ENCODE assay signal across 24 cellular contexts in the genomic region with DNA sequence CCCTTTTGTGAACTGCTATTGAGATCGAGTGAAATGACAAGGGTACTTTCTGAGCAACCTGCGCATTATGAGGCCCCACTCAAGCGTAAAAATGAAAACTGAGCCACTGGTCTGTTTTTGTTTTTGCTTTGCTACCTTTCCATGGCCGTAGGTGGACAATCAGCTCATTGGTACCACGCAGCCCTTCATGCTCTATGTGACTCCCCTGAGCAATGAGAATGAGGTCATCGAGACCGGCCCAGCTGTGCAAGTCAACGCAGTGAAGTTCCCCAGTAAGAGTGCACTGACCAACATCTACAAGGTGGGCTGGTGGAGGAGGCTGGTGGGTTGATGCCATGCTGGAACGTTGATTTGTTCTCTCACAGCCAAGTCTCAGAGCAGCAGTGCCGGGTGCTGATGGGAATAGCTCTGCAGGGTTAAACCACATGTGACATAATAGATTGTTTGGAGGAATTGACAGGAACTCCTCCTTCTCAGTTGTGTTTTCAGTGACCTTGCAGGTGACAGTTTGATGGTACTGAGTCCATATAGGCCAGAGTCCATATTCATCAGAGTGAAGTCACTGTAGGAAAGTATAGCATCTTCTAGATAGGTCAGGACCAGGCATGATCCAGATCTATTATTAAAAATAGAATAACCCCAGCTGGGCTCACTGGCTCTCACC.
"Had no signal": no experiment of that assay in that cellular context is flagged by ENCODE, and none has a peak within 500 bp of the region (broad histone marks: within the 10 kb centered on the region; RNA-seq: fewer than 3 reads in every experiment).

No MANE protein-coding gene starts in this region.

- H3K9me3 ChIP-seq: adrenal gland had no signal

- H3K4me3 ChIP-seq: adrenal gland, SK-N-MC had no signal

- H3K9me3 Mint-ChIP-seq: activated CD4-positive, alpha-beta memory T cell treated with anti-CD3 and anti-CD28 coated beads, Interleukin-2, amount 10 ng/mL, durations not matched to agents 7 days and 5 days; activated naive CD4-positive, alpha-beta T cell treated with anti-CD3 and anti-CD28 coated beads, Interleukin-2, amount 10 ng/mL, durations not matched to agents 7 days and 5 days; activated naive CD8-positive, alpha-beta T cell treated with anti-CD3 and anti-CD28 coated beads, Interleukin-2, amount 10 ng/mL, durations not matched to agents 7 days and 5 days; activated T-helper 17 cell treated with anti-CD3 and anti-CD28 coated beads, Interleukin-2, amount 50 U/mL, for 72 hours; IgD-negative memory B cell had no signal

- H3K27me3 ChIP-seq: adrenal gland had no signal

- H3K36me3 ChIP-seq: WERI-Rb-1 had no signal

- H3K27ac ChIP-seq: adrenal gland, SK-N-MC, WERI-Rb-1 had no signal

- ATAC-seq: activated CD4-positive, alpha-beta T cell treated with anti-CD3 and anti-CD28 coated beads for 36 hours; activated T-helper 17 cell treated with anti-CD3 and anti-CD28 coated beads, Interleukin-2, amount 50 U/mL, for 72 hours had no signal

- H3K4me3 Mint-ChIP-seq: activated CD4-positive, alpha-beta memory T cell treated with anti-CD3 and anti-CD28 coated beads, Interleukin-2, amount 10 ng/mL, durations not matched to agents 7 days and 5 days; activated CD4-positive, alpha-beta T cell treated with anti-CD3 and anti-CD28 coated beads for 36 hours; activated naive CD4-positive, alpha-beta T cell treated with anti-CD3 and anti-CD28 coated beads, Interleukin-2, amount 10 ng/mL, durations not matched to agents 7 days and 5 days; activated naive CD8-positive, alpha-beta T cell treated with anti-CD3 and anti-CD28 coated beads, Interleukin-2, amount 10 ng/mL, durations not matched to agents 7 days and 5 days; activated T-helper 17 cell treated with anti-CD3 and anti-CD28 coated beads, Interleukin-2, amount 50 U/mL, for 72 hours; IgD-negative memory B cell had no signal

- DNase-seq: activated CD4-positive, alpha-beta memory T cell treated with anti-CD3 and anti-CD28 coated beads, Interleukin-2, amount 10 ng/mL, durations not matched to agents 7 days and 5 days; activated CD4-positive, alpha-beta T cell treated with anti-CD3 and anti-CD28 coated beads for 36 hours; activated CD4-positive, alpha-beta T cell treated with anti-CD3 and anti-CD28 coated beads, Interleukin-2, amount 50 U/mL, for 1 hour; activated gamma-delta T cell; activated naive CD4-positive, alpha-beta T cell treated with anti-CD3 and anti-CD28 coated beads, Interleukin-2, amount 10 ng/mL, durations not matched to agents 7 days and 5 days; activated naive CD8-positive, alpha-beta T cell treated with anti-CD3 and anti-CD28 coated beads, Interleukin-2, amount 10 ng/mL, durations not matched to agents 7 days and 5 days; activated T-cell treated with anti-CD3 and anti-CD28 coated beads for 4 hours; activated T-cell treated with anti-CD3 and anti-CD28 coated beads, Interleukin-2, amount 50 U/mL, for 48 hours; adrenal gland; anterior cingulate cortex; KG1; NCI-H1048; NCI-H1417 treated with DMSO at 0.1 percent for 48 hours; NCI-H1694; NCI-H2029; NCI-H2171 treated with DMSO at 0.1 percent for 48 hours; NCI-H226; NCI-H526; NCI-H82; T-helper 1 cell; WERI-Rb-1 had no signal

- H3K27ac Mint-ChIP-seq: activated CD4-positive, alpha-beta memory T cell treated with anti-CD3 and anti-CD28 coated beads, Interleukin-2, amount 10 ng/mL, durations not matched to agents 7 days and 5 days; activated CD4-positive, alpha-beta T cell treated with anti-CD3 and anti-CD28 coated beads for 36 hours; activated naive CD4-positive, alpha-beta T cell treated with anti-CD3 and anti-CD28 coated beads, Interleukin-2, amount 10 ng/mL, durations not matched to agents 7 days and 5 days; activated naive CD8-positive, alpha-beta T cell treated with anti-CD3 and anti-CD28 coated beads, Interleukin-2, amount 10 ng/mL, durations not matched to agents 7 days and 5 days; activated T-helper 17 cell treated with anti-CD3 and anti-CD28 coated beads, Interleukin-2, amount 50 U/mL, for 72 hours had no signal

- H3K27me3 Mint-ChIP-seq: activated CD4-positive, alpha-beta memory T cell treated with anti-CD3 and anti-CD28 coated beads, Interleukin-2, amount 10 ng/mL, durations not matched to agents 7 days and 5 days; activated CD4-positive, alpha-beta T cell treated with anti-CD3 and anti-CD28 coated beads for 36 hours; activated naive CD4-positive, alpha-beta T cell treated with anti-CD3 and anti-CD28 coated beads, Interleukin-2, amount 10 ng/mL, durations not matched to agents 7 days and 5 days; activated naive CD8-positive, alpha-beta T cell treated with anti-CD3 and anti-CD28 coated beads, Interleukin-2, amount 10 ng/mL, durations not matched to agents 7 days and 5 days; activated T-helper 17 cell treated with anti-CD3 and anti-CD28 coated beads, Interleukin-2, amount 50 U/mL, for 72 hours; IgD-negative memory B cell had no signal
